Comparison of ENCODE assay signal across 1 cellular context in the genomic region with DNA sequence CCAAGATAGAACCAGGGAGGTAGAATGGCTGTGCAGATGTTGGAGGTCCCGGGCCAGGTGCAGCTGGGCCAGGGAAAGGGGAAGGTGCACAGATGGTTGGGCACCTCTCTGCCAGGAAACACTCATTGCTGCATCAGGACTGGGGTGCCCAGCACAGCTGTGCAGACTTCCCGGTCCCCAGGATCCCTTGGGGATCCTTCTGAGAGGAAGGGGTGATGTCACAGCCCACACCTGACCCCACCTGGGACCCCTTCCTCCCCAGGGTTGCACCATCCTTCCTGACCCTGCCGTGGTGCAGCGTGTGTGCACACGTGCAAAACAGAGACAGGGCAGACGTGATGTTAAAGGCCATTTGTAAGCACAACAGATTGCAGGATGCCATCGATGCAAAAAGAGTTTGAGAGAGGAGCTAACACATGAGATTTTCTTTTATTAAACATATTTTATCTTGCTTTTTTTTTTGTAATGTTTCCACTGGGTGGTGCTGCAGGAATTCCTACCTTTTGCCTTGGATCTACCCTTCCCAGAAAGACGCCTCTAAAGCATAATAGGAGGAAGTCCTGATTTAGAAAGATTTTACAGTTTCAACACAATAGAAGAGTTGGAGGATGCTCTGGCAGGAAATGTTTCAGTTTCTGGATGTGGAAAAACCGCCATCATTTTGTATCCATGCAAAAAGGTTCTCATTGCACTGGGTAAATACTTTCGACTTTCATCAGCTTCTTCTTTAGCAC.
TF ChIP-seq lines count a peak whose summit lies in the region.

No MANE protein-coding gene starts in this region.

TF ChIP-seq in H1, 55 proteins besides CTCF, POLR2A, EP300 and RAD21 (continued from another document):
- TF ChIP-seq, protein P1, sequence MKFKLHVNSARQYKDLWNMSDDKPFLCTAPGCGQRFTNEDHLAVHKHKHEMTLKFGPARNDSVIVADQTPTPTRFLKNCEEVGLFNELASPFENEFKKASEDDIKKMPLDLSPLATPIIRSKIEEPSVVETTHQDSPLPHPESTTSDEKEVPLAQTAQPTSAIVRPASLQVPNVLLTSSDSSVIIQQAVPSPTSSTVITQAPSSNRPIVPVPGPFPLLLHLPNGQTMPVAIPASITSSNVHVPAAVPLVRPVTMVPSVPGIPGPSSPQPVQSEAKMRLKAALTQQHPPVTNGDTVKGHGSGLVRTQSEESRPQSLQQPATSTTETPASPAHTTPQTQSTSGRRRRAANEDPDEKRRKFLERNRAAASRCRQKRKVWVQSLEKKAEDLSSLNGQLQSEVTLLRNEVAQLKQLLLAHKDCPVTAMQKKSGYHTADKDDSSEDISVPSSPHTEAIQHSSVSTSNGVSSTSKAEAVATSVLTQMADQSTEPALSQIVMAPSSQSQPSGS (IDR thresholded peaks at IDR 0.05; ENCODE audit: low read length): no peak
- TF ChIP-seq PHF8 (conservative IDR thresholded peaks at IDR 0.05; ENCODE audit: low read depth, low read length) (no peak), NANOG (IDR thresholded peaks at IDR 0.05; ENCODE audit: insufficient read depth, low read depth, low read length, poor library complexity, severe bottlenecking) (no peak), BCL11A (IDR thresholded peaks at IDR 0.05; ENCODE audit: low read depth in 2 of 2, low read length in 2 of 2) (no peak), RXRA (IDR thresholded peaks at IDR 0.05; ENCODE audit: insufficient read depth, low read depth, low read length) (no peak), MAFK (IDR thresholded peaks at IDR 0.05; ENCODE audit: low read depth, low read length) (no peak), KDM1A (IDR thresholded peaks at IDR 0.05; ENCODE audit: borderline replicate concordance, low read length) (no peak), JUN (IDR thresholded peaks at IDR 0.05; ENCODE audit: low read depth, low read length) (no peak), HDAC6 (IDR thresholded peaks at IDR 0.05; ENCODE audit: low read depth, low read length) (no peak), RNF2 (IDR thresholded peaks at IDR 0.05; ENCODE audit: borderline replicate concordance, low read depth, low read length, missing control alignments, poor library complexity, severe bottlenecking) (no peak), SP1 (IDR thresholded peaks at IDR 0.05; ENCODE audit: low read depth, low read length) (no peak), CEBPB (IDR thresholded peaks at IDR 0.05; ENCODE audit: low read depth, low read length) (no peak), CHD7 (IDR thresholded peaks at IDR 0.05; ENCODE audit: insufficient replicate concordance, low read length) (no peak)
- TF ChIP-seq, protein P2, sequence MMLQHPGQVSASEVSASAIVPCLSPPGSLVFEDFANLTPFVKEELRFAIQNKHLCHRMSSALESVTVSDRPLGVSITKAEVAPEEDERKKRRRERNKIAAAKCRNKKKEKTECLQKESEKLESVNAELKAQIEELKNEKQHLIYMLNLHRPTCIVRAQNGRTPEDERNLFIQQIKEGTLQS (IDR thresholded peaks at IDR 0.05; ENCODE audit: insufficient read depth, low read depth, low read length): no peak
